Comparison of ENCODE assay signal across 8 cellular contexts in genomic region chr11:67356551-67356866, GRCh38. TPM values are rescaled to one million over a fixed set of nuclear protein-coding genes. Genes with fewer than 3 reads are reported as not detected.
DNase-seq lines count a peak whose midpoint lies in the region; ATAC-seq and TF ChIP-seq lines count a peak whose summit lies in the region.

No MANE protein-coding gene starts in this region.

- TF ChIP-seq EP300 in tibial nerve (IDR thresholded peaks at IDR 0.05), result no peak

- no peaks in the 10 kb centered on the region for H3K9me3 Mint-ChIP-seq in activated T-cell treated with anti-CD3 and anti-CD28 coated beads, Interleukin-2, amount 50 U/mL, for 24 hours
- H3K9me3 Mint-ChIP-seq in activated T-cell treated with anti-CD3 and anti-CD28 coated beads, Interleukin-2, amount 50 U/mL, for 4 hours, result no peaks in the 10 kb centered on the region
- H3K9me3 Mint-ChIP-seq in activated naive CD8-positive, alpha-beta T cell (ENCODE audit: low read depth), result no peaks in the 10 kb centered on the region

- H3K27ac ChIP-seq in mesendoderm (ENCODE audit: low read depth, low read length), result no peak overlapping the region
- peak overlapping the region; percentile 94 to 99 (median 98) for H3K27ac ChIP-seq in tibial nerve

- no peak overlapping the region for H3K4ac ChIP-seq in mesendoderm (ENCODE audit: low read depth, low read length)

- DNase-seq in activated T-cell treated with anti-CD3 and anti-CD28 coated beads, Interleukin-2, amount 50 U/mL, for 24 hours, result no peak
- no peak for DNase-seq in activated T-cell treated with anti-CD3 and anti-CD28 coated beads, Interleukin-2, amount 50 U/mL, for 4 hours
- DNase-seq in mesendoderm, result no peak
- DNase-seq in tibial nerve (ENCODE audit: low spot score in 2 of 2), result no peak
- no peak for DNase-seq in SIG-M5 (lab: John Stamatoyannopoulos, UW)

- TF ChIP-seq POLR2A in tibial nerve (IDR thresholded peaks at IDR 0.05), result no peak

- no peak overlapping the region for H2BK5ac ChIP-seq in mesendoderm (ENCODE audit: low read length)

- peak overlapping the region; percentile 56 for H3K56ac ChIP-seq in mesendoderm (ENCODE audit: low read length)

- H3K79me1 ChIP-seq in mesendoderm (ENCODE audit: low read length), result no peaks in the 10 kb centered on the region

- no peaks in the 10 kb centered on the region for H3K27me3 Mint-ChIP-seq in activated T-cell treated with anti-CD3 and anti-CD28 coated beads, Interleukin-2, amount 50 U/mL, for 24 hours
- H3K27me3 Mint-ChIP-seq in activated T-cell treated with anti-CD3 and anti-CD28 coated beads, Interleukin-2, amount 50 U/mL, for 4 hours (ENCODE audit: low read depth), result no peaks in the 10 kb centered on the region
- H3K27me3 Mint-ChIP-seq in activated naive CD8-positive, alpha-beta T cell, result no peaks in the 10 kb centered on the region

- no peak overlapping the region for H3K23ac ChIP-seq in mesendoderm (ENCODE audit: low read length)

- H3K9ac ChIP-seq in mesendoderm (ENCODE audit: low read length), result no peak overlapping the region

- H2BK15ac ChIP-seq in mesendoderm (replicated peaks; ENCODE audit: low read depth), result no peak overlapping the region

- H3K4me1 Mint-ChIP-seq in activated T-cell treated with anti-CD3 and anti-CD28 coated beads, Interleukin-2, amount 50 U/mL, for 24 hours (ENCODE audit: low read depth), result peaks cover 35% of the 10 kb centered on the region
- H3K4me1 Mint-ChIP-seq in activated T-cell treated with anti-CD3 and anti-CD28 coated beads, Interleukin-2, amount 50 U/mL, for 4 hours (ENCODE audit: low read depth), result peaks cover 38% of the 10 kb centered on the region
- peaks cover 30% of the 10 kb centered on the region for H3K4me1 Mint-ChIP-seq in activated naive CD8-positive, alpha-beta T cell (ENCODE audit: low read depth)

- H3K4me3 ChIP-seq in mesendoderm (ENCODE audit: low read length) (no peak overlapping the region), tibial nerve (no peak overlapping the region)

- no peaks in the 10 kb centered on the region for H3K36me3 ChIP-seq in mesendoderm (ENCODE audit: control insufficient read depth, insufficient read depth, low read length)
- no peaks in the 10 kb centered on the region for H3K36me3 ChIP-seq in tibial nerve

- ATAC-seq in activated T-cell treated with anti-CD3 and anti-CD28 coated beads, Interleukin-2, amount 50 U/mL, for 4 hours, result no peak
- ATAC-seq in HG02970 (IDR thresholded peaks at IDR 0.05; ENCODE audit: low FRiP score, unreplicated experiment), result no peak
- ATAC-seq in HG03565 (IDR thresholded peaks at IDR 0.05; ENCODE audit: unreplicated experiment), result no peak

- no peak overlapping the region for H4K8ac ChIP-seq in mesendoderm (ENCODE audit: low read depth, low read length)

- no peaks in the 10 kb centered on the region for H3K27me3 ChIP-seq in mesendoderm (ENCODE audit: insufficient read depth, low read length, poor library complexity)
- H3K27me3 ChIP-seq in tibial nerve, result no peaks in the 10 kb centered on the region

- H2BK120ac ChIP-seq in mesendoderm (ENCODE audit: low read depth, low read length), result no peak overlapping the region

- no peak overlapping the region for H3K18ac ChIP-seq in mesendoderm (ENCODE audit: low read length)

- peaks cover 4% of the 10 kb centered on the region for H3K36me3 Mint-ChIP-seq in activated T-cell treated with anti-CD3 and anti-CD28 coated beads, Interleukin-2, amount 50 U/mL, for 24 hours (ENCODE audit: low read depth)
- H3K36me3 Mint-ChIP-seq in activated T-cell treated with anti-CD3 and anti-CD28 coated beads, Interleukin-2, amount 50 U/mL, for 4 hours (ENCODE audit: insufficient read depth), result no peaks in the 10 kb centered on the region
- no peaks in the 10 kb centered on the region for H3K36me3 Mint-ChIP-seq in activated naive CD8-positive, alpha-beta T cell

- H3K4me1 ChIP-seq in mesendoderm (ENCODE audit: control insufficient read depth, low read depth, low read length) (peaks cover 12% of the 10 kb centered on the region), tibial nerve (peaks cover 4 to 77% (median 69%) of the 10 kb centered on the region in 4 donors)

- H3K9me3 ChIP-seq in tibial nerve, result no peaks in the 10 kb centered on the region

- no peaks in the 10 kb centered on the region for H3K79me2 ChIP-seq in mesendoderm (ENCODE audit: control insufficient read depth, insufficient read depth, low read length)

- H3K27ac Mint-ChIP-seq in activated T-cell treated with anti-CD3 and anti-CD28 coated beads, Interleukin-2, amount 50 U/mL, for 24 hours, result peak overlapping the region; percentile 85
- H3K27ac Mint-ChIP-seq in activated naive CD8-positive, alpha-beta T cell, result peak overlapping the region; percentile 76

- no CpG with 5 or more reads among the region's 4 CpGs for WGBS in mesendoderm (ENCODE audit: extremely low coverage, insufficient coverage, low lambda C conversion rate)
- WGBS in tibial nerve, 2 donors, result 44 to 47% methylated on average over 4 of the region's 4 CpGs

- TF ChIP-seq CTCF in tibial nerve (IDR thresholded peaks at IDR 0.05), result no peak

- no peak overlapping the region for H3K4me2 ChIP-seq in mesendoderm (ENCODE audit: low read length)

- no peak overlapping the region for H2AK5ac ChIP-seq in mesendoderm (ENCODE audit: low read length)

- H4K5ac ChIP-seq in mesendoderm (ENCODE audit: low read length), result no peak overlapping the region

- no peak overlapping the region for H3K4me3 Mint-ChIP-seq in activated T-cell treated with anti-CD3 and anti-CD28 coated beads, Interleukin-2, amount 50 U/mL, for 24 hours
- H3K4me3 Mint-ChIP-seq in activated T-cell treated with anti-CD3 and anti-CD28 coated beads, Interleukin-2, amount 50 U/mL, for 4 hours, result no peak overlapping the region
- H3K4me3 Mint-ChIP-seq in activated naive CD8-positive, alpha-beta T cell, result no peak overlapping the region

RNA-seq across cellular contexts. Expression of gene POLD4, which starts 3.2 kb away (rescaled TPM):
- total RNA-seq in activated T-cell treated with anti-CD3 and anti-CD28 coated beads, Interleukin-2, amount 50 U/mL, for 4 hours, result 10 to 100 TPM; 16.4 to 23.8 (median 22.0) TPM
- 16.0 TPM for polyA plus RNA-seq in mesendoderm (2013, experiment 1 of 2)
- polyA plus RNA-seq in mesendoderm (2013, experiment 2 of 2), result 16.4 TPM
- total RNA-seq in tibial nerve, result 100 to 1,000 TPM in 1 of 4 donors, 10 to 100 TPM in 3; 70.8 to 154 (median 88.5) TPM

RNA-seq across cellular contexts. Expression of gene CLCF1, which starts 16.9 kb away (rescaled TPM):
- total RNA-seq in activated T-cell treated with anti-CD3 and anti-CD28 coated beads, Interleukin-2, amount 50 U/mL, for 4 hours, result 1 to 10 TPM in 2 of 3 donors, under 1 TPM in 1; 0.56 to 1.5 (median 1.4) TPM
- polyA plus RNA-seq in mesendoderm (2013, experiment 1 of 2), result 1.3 TPM
- 1.2 TPM for polyA plus RNA-seq in mesendoderm (2013, experiment 2 of 2)
- total RNA-seq in tibial nerve, result 10 to 100 TPM in 1 of 4 donors, 1 to 10 TPM in 3; 3.7 to 23.1 (median 5.9) TPM

RNA-seq across cellular contexts. Expression of gene RAD9A, which starts 35.3 kb away (rescaled TPM):
- 10 to 100 TPM; 36.2 to 40.0 (median 36.2) TPM for total RNA-seq in activated T-cell treated with anti-CD3 and anti-CD28 coated beads, Interleukin-2, amount 50 U/mL, for 4 hours
- polyA plus RNA-seq in mesendoderm (2013, experiment 1 of 2), result 16.4 TPM
- polyA plus RNA-seq in mesendoderm (2013, experiment 2 of 2), result 14.7 TPM
- 10 to 100 TPM; 22.7 to 39.0 (median 36.4) TPM for total RNA-seq in tibial nerve

RNA-seq across cellular contexts. Expression of gene PPP1CA, which starts 45.1 kb away (rescaled TPM):
- total RNA-seq in activated T-cell treated with anti-CD3 and anti-CD28 coated beads, Interleukin-2, amount 50 U/mL, for 4 hours, result 100 to 1,000 TPM; 262 to 265 (median 264) TPM
- polyA plus RNA-seq in mesendoderm (2013, experiment 1 of 2), result 216 TPM
- polyA plus RNA-seq in mesendoderm (2013, experiment 2 of 2), result 212 TPM
- 10 to 100 TPM; 50.6 to 97.8 (median 72.7) TPM for total RNA-seq in tibial nerve

RNA-seq across cellular contexts. Expression of gene TBC1D10C, which starts 47.4 kb away (rescaled TPM):
- total RNA-seq in activated T-cell treated with anti-CD3 and anti-CD28 coated beads, Interleukin-2, amount 50 U/mL, for 4 hours, result 10 to 100 TPM; 63.5 to 90.1 (median 68.5) TPM
- 0.39 TPM for polyA plus RNA-seq in mesendoderm (2013, experiment 1 of 2)
- polyA plus RNA-seq in mesendoderm (2013, experiment 2 of 2), result 0.41 TPM
- total RNA-seq in tibial nerve, result 1 to 10 TPM; 1.5 to 4.5 (median 2.2) TPM
